36 cellular contexts compared by ENCODE assay signal in the genomic region with DNA sequence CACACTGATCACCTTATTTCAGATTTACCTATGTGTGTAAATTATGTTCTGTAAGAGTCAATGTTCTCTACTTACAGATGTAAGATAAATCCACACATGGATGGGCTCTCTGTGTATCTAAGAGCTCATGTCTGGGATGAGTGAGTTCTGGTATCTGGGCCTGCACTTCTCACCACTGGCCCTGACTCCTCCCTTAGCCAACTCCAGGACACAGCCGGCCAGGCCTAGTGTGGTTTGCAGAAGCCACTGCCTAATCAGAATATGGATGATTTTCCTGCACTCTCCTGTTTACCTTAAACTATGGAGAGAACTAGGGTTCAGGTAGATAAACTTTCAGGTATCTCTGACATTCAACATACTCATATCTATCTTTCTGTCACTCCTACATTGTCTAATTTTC.
"Had no signal": no experiment of that assay in that cellular context is flagged by ENCODE, and none has a peak within 500 bp of the region (broad histone marks: within the 10 kb centered on the region; RNA-seq: fewer than 3 reads in every experiment).

No MANE protein-coding gene starts in this region.

- H3K36me3 Mint-ChIP-seq: activated CD8-positive, alpha-beta memory T cell treated with anti-CD3 and anti-CD28 coated beads, Interleukin-2, amount 10 ng/mL, durations not matched to agents 7 days and 5 days; activated naive CD4-positive, alpha-beta T cell treated with anti-CD3 and anti-CD28 coated beads, Interleukin-2, amount 10 ng/mL, durations not matched to agents 7 days and 5 days; activated naive CD8-positive, alpha-beta T cell; brain had no signal

- H3K27ac Mint-ChIP-seq: activated CD4-positive, alpha-beta memory T cell treated with anti-CD3 and anti-CD28 coated beads, Interleukin-2, amount 10 ng/mL, durations not matched to agents 7 days and 5 days; activated CD8-positive, alpha-beta memory T cell treated with anti-CD3 and anti-CD28 coated beads, Interleukin-2, amount 10 ng/mL, durations not matched to agents 7 days and 5 days; activated naive CD8-positive, alpha-beta T cell treated with anti-CD3 and anti-CD28 coated beads, Interleukin-2, amount 50 U/mL, for 24 hours; brain had no signal

- DNase-seq: activated CD4-positive, alpha-beta memory T cell treated with anti-CD3 and anti-CD28 coated beads, Interleukin-2, amount 10 ng/mL, durations not matched to agents 7 days and 5 days; activated CD4-positive, alpha-beta T cell treated with anti-CD3 and anti-CD28 coated beads for 1 hour; activated CD4-positive, alpha-beta T cell treated with anti-CD3 and anti-CD28 coated beads for 48 hours; activated CD4-positive, CD25-positive, alpha-beta regulatory T cell; activated CD8-positive, alpha-beta memory T cell treated with anti-CD3 and anti-CD28 coated beads for 24 hours; activated CD8-positive, alpha-beta memory T cell treated with anti-CD3 and anti-CD28 coated beads, Interleukin-2, amount 10 ng/mL, durations not matched to agents 7 days and 5 days; activated CD8-positive, alpha-beta memory T cell treated with anti-CD3 and anti-CD28 coated beads, Interleukin-2, amount 50 U/mL, for 48 hours; activated effector memory CD4-positive, alpha-beta T cell treated with Interleukin-2 at 50 U/mL for 16 hours; activated naive CD4-positive, alpha-beta T cell treated with anti-CD3 and anti-CD28 coated beads, Interleukin-2, amount 10 ng/mL, durations not matched to agents 7 days and 5 days; activated naive CD8-positive, alpha-beta T cell treated with anti-CD3 and anti-CD28 coated beads, Interleukin-2, amount 50 U/mL, for 24 hours; activated T-cell treated with anti-CD3 and anti-CD28 coated beads, Interleukin-2, amount 50 U/mL, for 48 hours; anterior cingulate cortex; caudate nucleus; cerebellar nuclear complex; Kasumi-1; KG1; MM.1S; MV-4-11; NCI-H1092; NCI-H146; NCI-H187; NCI-H2081; NCI-H2171 treated with DMSO at 0.1 percent for 48 hours; NCI-H2227 treated with DMSO at 0.1 percent for 48 hours; NCI-H446; NCI-H510A treated with DMSO at 0.1 percent for 48 hours; PC-9; Right ventricle myocardium superior; SW 1271; T-helper 1 cell; T-helper 2 cell; T-helper 9 cell; WERI-Rb-1 had no signal

- H3K9me3 Mint-ChIP-seq: activated CD4-positive, alpha-beta memory T cell treated with anti-CD3 and anti-CD28 coated beads, Interleukin-2, amount 10 ng/mL, durations not matched to agents 7 days and 5 days; activated naive CD4-positive, alpha-beta T cell treated with anti-CD3 and anti-CD28 coated beads, Interleukin-2, amount 10 ng/mL, durations not matched to agents 7 days and 5 days; activated naive CD8-positive, alpha-beta T cell treated with anti-CD3 and anti-CD28 coated beads, Interleukin-2, amount 50 U/mL, for 24 hours had no signal

- H3K27ac ChIP-seq: PC-9, RWPE1, WERI-Rb-1 had no signal

- H3K36me3 ChIP-seq: WERI-Rb-1 had no signal

- H3K4me3 Mint-ChIP-seq: activated CD4-positive, alpha-beta memory T cell treated with anti-CD3 and anti-CD28 coated beads, Interleukin-2, amount 10 ng/mL, durations not matched to agents 7 days and 5 days; activated CD8-positive, alpha-beta memory T cell treated with anti-CD3 and anti-CD28 coated beads, Interleukin-2, amount 10 ng/mL, durations not matched to agents 7 days and 5 days; activated naive CD4-positive, alpha-beta T cell treated with anti-CD3 and anti-CD28 coated beads, Interleukin-2, amount 10 ng/mL, durations not matched to agents 7 days and 5 days; activated naive CD8-positive, alpha-beta T cell; activated naive CD8-positive, alpha-beta T cell treated with anti-CD3 and anti-CD28 coated beads, Interleukin-2, amount 50 U/mL, for 24 hours; brain had no signal

- H3K4me1 Mint-ChIP-seq: brain had no signal

- H3K27me3 Mint-ChIP-seq: activated naive CD8-positive, alpha-beta T cell treated with anti-CD3 and anti-CD28 coated beads, Interleukin-2, amount 50 U/mL, for 24 hours; brain had no signal

- H3K4me3 ChIP-seq: PC-9 had no signal

- ATAC-seq: activated CD8-positive, alpha-beta memory T cell treated with anti-CD3 and anti-CD28 coated beads, Interleukin-2, amount 10 ng/mL, durations not matched to agents 7 days and 5 days; activated naive CD8-positive, alpha-beta T cell treated with anti-CD3 and anti-CD28 coated beads, Interleukin-2, amount 50 U/mL, for 24 hours had no signal
